In the genomic region with DNA sequence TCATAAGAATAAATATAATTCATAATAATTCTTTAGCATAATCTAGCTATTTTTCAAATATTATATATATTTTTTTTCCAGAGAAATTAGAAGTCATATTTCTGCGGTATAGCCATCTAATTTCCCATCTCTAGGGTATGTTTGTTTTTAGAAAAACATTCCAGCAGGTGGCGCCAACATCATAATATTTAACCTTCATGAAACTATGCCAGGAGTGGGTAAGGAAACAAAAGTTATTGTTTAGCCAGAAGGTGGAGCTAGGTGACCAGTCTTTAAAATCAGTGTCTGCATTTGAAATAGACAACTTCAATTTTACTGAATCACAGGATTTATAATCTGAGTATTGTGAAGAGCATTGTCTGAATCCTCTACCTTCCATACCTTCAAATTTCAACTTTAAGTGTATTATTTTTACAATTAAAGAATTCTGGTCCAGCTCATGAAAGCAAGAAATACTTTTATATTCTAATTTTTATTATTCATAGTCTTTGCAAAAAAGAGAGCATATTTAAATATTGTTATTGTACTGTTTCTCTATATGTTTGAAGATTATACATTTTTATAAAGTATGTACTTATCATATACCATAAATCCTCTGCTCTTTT, we compare ENCODE assay signal across 9 cellular contexts. TPM values are rescaled to one million over a fixed set of nuclear protein-coding genes. Genes with fewer than 3 reads are reported as not detected.
A peak's percentile ranks its signal among the peaks of the same experiment; 100 is the strongest.
DNase-seq lines count a peak whose midpoint lies in the region; ATAC-seq and TF ChIP-seq lines count a peak whose summit lies in the region.
"Had no signal": no experiment of that assay in that cellular context is flagged by ENCODE, and none has a peak within 500 bp of the region (broad histone marks: within the 10 kb centered on the region; RNA-seq: fewer than 3 reads in every experiment).

No MANE protein-coding gene starts in this region.

- H3K27me3 ChIP-seq in ovary (no peaks in the 10 kb centered on the region), vagina (no peaks in the 10 kb centered on the region)

- DNase-seq in GM12865 (ENCODE audit: low read depth) (peak; percentile 84), M059J (ENCODE audit: low read depth) (peak; percentile 86), RKO (ENCODE audit: low spot score) (peak; percentile 92), fibroblast of villous mesenchyme (ENCODE audit: low read depth) (peak; percentile 75), ovary (peak; percentile 25 to 55 (median 49)), vagina (ENCODE audit: extremely low spot score in 2 of 2) (no peak)
- peak; percentile 55 to 62 for DNase-seq in activated T-cell treated with anti-CD3 and anti-CD28 coated beads, Interleukin-2, amount 50 U/mL, for 72 hours

- no peaks in the 10 kb centered on the region for H3K4me1 Mint-ChIP-seq in activated T-cell treated with anti-CD3 and anti-CD28 coated beads, Interleukin-2, amount 50 U/mL, for 72 hours (ENCODE audit: low read depth)

- CTCF ChIA-PET in HEK293 (lab: Yijun Ruan, JAX): interaction anchor here (0.5 to 3.4 kb wide), 33 partner anchors 10 to 1998 kb away, joined by 3 to 19 read pairs (median 3); a partner anchor contains a TSS

- H3K36me3 ChIP-seq in HEK293 (ENCODE audit: control insufficient read depth in 2 of 2, insufficient read depth in 1 of 2, low read length in 2 of 2) (no peaks in the 10 kb centered on the region), ovary (no peaks in the 10 kb centered on the region), vagina (no peaks in the 10 kb centered on the region)

- peak; percentile 79 to 82 for ATAC-seq in activated T-cell treated with anti-CD3 and anti-CD28 coated beads, Interleukin-2, amount 50 U/mL, for 72 hours (replicated peaks in 1 of 2)

- POLR2A ChIA-PET in HEK293 (lab: Yijun Ruan, JAX): no interaction called here

- H3K36me3 Mint-ChIP-seq in activated T-cell treated with anti-CD3 and anti-CD28 coated beads, Interleukin-2, amount 50 U/mL, for 72 hours (ENCODE audit: insufficient read depth in 2 of 2): no peaks in the 10 kb centered on the region

- TF ChIP-seq CTCF in GM12865 (IDR thresholded peaks at IDR 0.05; ENCODE audit: insufficient read depth, low read depth, low read length, missing control alignments) (peak; percentile 57), HEK293 (tag by site-specific recombination; IDR thresholded peaks at IDR 0.05) (no peak), fibroblast of villous mesenchyme (IDR thresholded peaks at IDR 0.05; ENCODE audit: insufficient read depth, low read depth, low read length) (peak; percentile 57), ovary (IDR thresholded peaks at IDR 0.05) (peak; percentile 21 to 52 (median 34)), vagina (IDR thresholded peaks at IDR 0.05) (peak; percentile 42 to 47 (median 42))

- no peaks in the 10 kb centered on the region for H3K27me3 Mint-ChIP-seq in activated T-cell treated with anti-CD3 and anti-CD28 coated beads, Interleukin-2, amount 50 U/mL, for 72 hours (ENCODE audit: low read depth)

- no peak overlapping the region for H3K27ac Mint-ChIP-seq in activated T-cell treated with anti-CD3 and anti-CD28 coated beads, Interleukin-2, amount 50 U/mL, for 72 hours

- 1 to 2% (median 1%) methylated on average over 2 of the region's 2 CpGs for WGBS in ovary, 3 donors

- no peaks in the 10 kb centered on the region for H3K4me1 ChIP-seq in HEK293 (ENCODE audit: control insufficient read depth, insufficient read depth, low read length)
- H3K4me1 ChIP-seq in ovary (ENCODE audit: insufficient read depth): no peaks in the 10 kb centered on the region
- H3K4me1 ChIP-seq in vagina: no peaks in the 10 kb centered on the region

- no peaks in the 10 kb centered on the region for H3K9me3 Mint-ChIP-seq in activated T-cell treated with anti-CD3 and anti-CD28 coated beads, Interleukin-2, amount 50 U/mL, for 72 hours

- H3K27ac ChIP-seq in HEK293 (ENCODE audit: extremely low read depth, low read depth, low read length) (no peak overlapping the region), ovary (no peak overlapping the region), vagina (no peak overlapping the region)

- H3K4me3 Mint-ChIP-seq in activated T-cell treated with anti-CD3 and anti-CD28 coated beads, Interleukin-2, amount 50 U/mL, for 72 hours: no peak overlapping the region

- no peak for TF ChIP-seq EP300 in ovary (IDR thresholded peaks at IDR 0.05)

- H3K9me3 ChIP-seq in HEK293 (ENCODE audit: control insufficient read depth, insufficient read depth, low read depth, low read length) (no peaks in the 10 kb centered on the region), ovary (no peaks in the 10 kb centered on the region), vagina (no peaks in the 10 kb centered on the region)

- TF ChIP-seq POLR2A in ovary (IDR thresholded peaks at IDR 0.05) (no peak), vagina (IDR thresholded peaks at IDR 0.05) (no peak)

- intact Hi-C loops in ovary (cut with DNase I): no loop called here
- intact Hi-C loops in vagina (cut with DNase I): no loop called here

- H3K4me3 ChIP-seq in GM12865 (ENCODE audit: low read depth, low read length): no peak overlapping the region
- H3K4me3 ChIP-seq in HEK293 (ENCODE audit: low read depth, low read length): no peak overlapping the region
- no peak overlapping the region for H3K4me3 ChIP-seq in fibroblast of villous mesenchyme (ENCODE audit: low read depth, low read length)
- H3K4me3 ChIP-seq in ovary: no peak overlapping the region
- no peak overlapping the region for H3K4me3 ChIP-seq in vagina

TF ChIP-seq in HEK293, 187 proteins besides CTCF, POLR2A, EP300 and RAD21:
- TF ChIP-seq ZNF654 (tag by site-specific recombination; IDR thresholded peaks at IDR 0.05; ENCODE audit: low read depth) (peak; percentile 97), ZNF660 (tag by site-specific recombination; IDR thresholded peaks at IDR 0.05) (0 out of 2 replicates have a peak, but pooled peaks have one; percentile 63)
- TF ChIP-seq, protein P1, sequence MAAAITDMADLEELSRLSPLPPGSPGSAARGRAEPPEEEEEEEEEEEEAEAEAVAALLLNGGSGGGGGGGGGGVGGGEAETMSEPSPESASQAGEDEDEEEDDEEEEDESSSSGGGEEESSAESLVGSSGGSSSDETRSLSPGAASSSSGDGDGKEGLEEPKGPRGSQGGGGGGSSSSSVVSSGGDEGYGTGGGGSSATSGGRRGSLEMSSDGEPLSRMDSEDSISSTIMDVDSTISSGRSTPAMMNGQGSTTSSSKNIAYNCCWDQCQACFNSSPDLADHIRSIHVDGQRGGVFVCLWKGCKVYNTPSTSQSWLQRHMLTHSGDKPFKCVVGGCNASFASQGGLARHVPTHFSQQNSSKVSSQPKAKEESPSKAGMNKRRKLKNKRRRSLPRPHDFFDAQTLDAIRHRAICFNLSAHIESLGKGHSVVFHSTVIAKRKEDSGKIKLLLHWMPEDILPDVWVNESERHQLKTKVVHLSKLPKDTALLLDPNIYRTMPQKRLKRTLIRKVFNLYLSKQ (tag by site-specific recombination; IDR thresholded peaks at IDR 0.05; ENCODE audit: borderline replicate concordance): no peak

RNA-seq across cellular contexts. Expression of a gene that starts 15.7 kb away (rescaled TPM):
- not detected in 2 replicates for total RNA-seq in M059J (2014; rRNA removed; shearing (Covaris generic))
- not detected for total RNA-seq in activated T-cell treated with anti-CD3 and anti-CD28 coated beads, Interleukin-2, amount 50 U/mL, for 72 hours
- total RNA-seq in fibroblast of villous mesenchyme: not detected in 2 replicates
- total RNA-seq in ovary: not detected
- polyA plus RNA-seq in ovary: not detected
- not detected for total RNA-seq in vagina
- total RNA-seq: skeletal muscle tissue had no signal

RNA-seq across cellular contexts. Expression of a gene that starts 46.4 kb away (rescaled TPM):
- 3.9 and 4.9 TPM in 2 replicates for total RNA-seq in M059J (2014; rRNA removed; shearing (Covaris generic))
- 10 to 100 TPM; 48.3 to 50.7 TPM for total RNA-seq in activated T-cell treated with anti-CD3 and anti-CD28 coated beads, Interleukin-2, amount 50 U/mL, for 72 hours
- total RNA-seq in fibroblast of villous mesenchyme (2.6 and 3.9 TPM in 2 replicates), ovary (10 to 100 TPM; 15.5 to 37.4 (median 21.1) TPM), vagina (3.2 TPM)
- polyA plus RNA-seq in ovary: 10 to 100 TPM; 10.5 to 26.4 TPM

Comparison
In these comparisons a context has a peak if more than half of its experiments do, and no peak if none do; other contexts are left out.
1. DNase-seq: peak in GM12865 (single experiment), M059J (single experiment), RKO (single experiment), activated T-cell treated with anti-CD3 and anti-CD28 coated beads, Interleukin-2, amount 50 U/mL, for 72 hours (2 of 2), fibroblast of villous mesenchyme (single experiment) and ovary (5 of 5); none in vagina (0 of 2).